18 cellular contexts compared by ENCODE assay signal in genomic region chr1:186681806-186682205, GRCh38. TPM values are rescaled to one million over a fixed set of nuclear protein-coding genes. Genes with fewer than 3 reads are reported as not detected.
DNase-seq lines count a peak whose midpoint lies in the region; ATAC-seq and TF ChIP-seq lines count a peak whose summit lies in the region.
"Had no signal": no experiment of that assay in that cellular context is flagged by ENCODE, and none has a peak within 500 bp of the region (broad histone marks: within the 10 kb centered on the region; RNA-seq: fewer than 3 reads in every experiment).

No MANE protein-coding gene starts in this region.

- no peak for ATAC-seq in SK-N-SH treated with all-trans-retinoic acid at 6 μM for 48 hours
- ATAC-seq in upper lobe of right lung, result no peak
- ATAC-seq: activated T-helper 17 cell treated with anti-CD3 and anti-CD28 coated beads, Interleukin-2, amount 50 U/mL, for 72 hours; effector memory CD8-positive, alpha-beta T cell; left ventricle myocardium superior had no signal

- no peak for TF ChIP-seq CTCF in SK-N-SH (IDR thresholded peaks at IDR 0.05)
- TF ChIP-seq CTCF in colonic mucosa (IDR thresholded peaks at IDR 0.05), result no peak
- no peak for TF ChIP-seq CTCF in upper lobe of right lung (IDR thresholded peaks at IDR 0.05)

- H3K27me3 Mint-ChIP-seq in activated T-cell treated with anti-CD3 and anti-CD28 coated beads, Interleukin-2, amount 50 U/mL, for 24 hours, result peaks cover 68% of the 10 kb centered on the region

- CTCF ChIA-PET in SK-N-SH (lab: Yijun Ruan, JAX), result no interaction called here

- peaks cover 14% of the 10 kb centered on the region for H3K4me1 Mint-ChIP-seq in activated T-cell treated with anti-CD3 and anti-CD28 coated beads, Interleukin-2, amount 50 U/mL, for 24 hours (ENCODE audit: low read depth)

- H3K9me3 Mint-ChIP-seq in activated T-cell treated with anti-CD3 and anti-CD28 coated beads, Interleukin-2, amount 50 U/mL, for 24 hours, result no peaks in the 10 kb centered on the region
- H3K9me3 Mint-ChIP-seq: effector memory CD8-positive, alpha-beta T cell; neural crest cell; T-helper 2 cell treated with Interferon-gamma antibody and Interleukin-4, amounts not matched to agents 5 μg/mL and 100 μg/mL, for 36 hours had no signal

- H3K36me3 ChIP-seq in SK-N-SH (replicated peaks in 1 of 2; ENCODE audit: control insufficient read depth in 1 of 2, insufficient read depth in 2 of 2, low read length in 1 of 2) (peaks cover 0 to 12% of the 10 kb centered on the region in 2 experiments), colonic mucosa (no peaks in the 10 kb centered on the region), upper lobe of right lung (peaks cover 9% of the 10 kb centered on the region)

- POLR2A ChIA-PET in SK-N-SH (lab: Yijun Ruan, JAX), result no interaction called here

- peak overlapping the region in 1 of 2 experiments; percentile 87; a peak in 2 of 4 replicates for H3K4me3 ChIP-seq in SK-N-SH (ENCODE audit: low read depth in 2 of 2, low read length in 1 of 2)
- H3K4me3 ChIP-seq in colonic mucosa, result peak overlapping the region; percentile 51
- peak overlapping the region; percentile 59 for H3K4me3 ChIP-seq in upper lobe of right lung

- H3K4me3 Mint-ChIP-seq in activated T-cell treated with anti-CD3 and anti-CD28 coated beads, Interleukin-2, amount 50 U/mL, for 24 hours, result no peak overlapping the region
- H3K4me3 Mint-ChIP-seq: activated CD4-positive, alpha-beta memory T cell treated with anti-CD3 and anti-CD28 coated beads for 36 hours had no signal

- TF ChIP-seq RAD21 in SK-N-SH (IDR thresholded peaks at IDR 0.05; ENCODE audit: low read length), result no peak

- no peaks in the 10 kb centered on the region for H4K20me1 ChIP-seq in SK-N-SH (ENCODE audit: insufficient read depth)

- H3K79me2 ChIP-seq in SK-N-SH (ENCODE audit: insufficient read depth), result peaks cover 4% of the 10 kb centered on the region

- intact Hi-C loops in colonic mucosa (cut with DNase I) (loop anchor here (10.0 kb wide), 1 partner anchor 197 kb away; no protein-coding TSS in a partner anchor), upper lobe of right lung (cut with DNase I) (no loop called here)

- no peaks in the 10 kb centered on the region for H3K9me2 ChIP-seq in SK-N-SH

- peak overlapping the region in 1 of 2 experiments; percentile 91; a peak in 2 of 4 replicates for H3K27ac ChIP-seq in SK-N-SH (ENCODE audit: low read depth in 2 of 2, low read length in 1 of 2)
- H3K27ac ChIP-seq in colonic mucosa, result no peak overlapping the region
- H3K27ac ChIP-seq in upper lobe of right lung, result no peak overlapping the region
- H3K27ac ChIP-seq: 22Rv1 had no signal

- peaks cover 2% of the 10 kb centered on the region; the same call in 1 of the 2 replicates for H3K9me3 ChIP-seq in SK-N-SH
- H3K9me3 ChIP-seq in colonic mucosa, result no peaks in the 10 kb centered on the region
- no peaks in the 10 kb centered on the region for H3K9me3 ChIP-seq in upper lobe of right lung

- TF ChIP-seq EP300 in SK-N-SH (IDR thresholded peaks at IDR 0.05; ENCODE audit: borderline replicate concordance in 1 of 2, low read depth in 1 of 2, low read length in 1 of 2), result no peak

- no peak for DNase-seq in SK-N-SH
- DNase-seq in colonic mucosa, result no peak
- DNase-seq in iris pigment epithelial cell (ENCODE audit: low read depth), result peak; percentile 48
- DNase-seq in upper lobe of right lung, result no peak
- DNase-seq in activated T-cell treated with anti-CD3 and anti-CD28 coated beads, Interleukin-2, amount 50 U/mL, for 24 hours, result no peak
- DNase-seq in ecto neural progenitor cell (ENCODE audit: low spot score), result no peak
- no peak for DNase-seq in CD1c-positive myeloid dendritic cell (ENCODE audit: extremely low spot score)
- DNase-seq: activated CD4-positive, alpha-beta memory T cell treated with anti-CD3 and anti-CD28 coated beads for 36 hours; effector memory CD8-positive, alpha-beta T cell; left ventricle myocardium superior; NCI-H1930; stimulated activated naive CD4-positive, alpha-beta T cell had no signal

- H3K4me1 ChIP-seq in SK-N-SH (ENCODE audit: control insufficient read depth in 1 of 2, insufficient read depth in 2 of 2, low read depth in 1 of 2, low read length in 1 of 2) (peaks cover 0 to 5% of the 10 kb centered on the region in 2 experiments; a peak in 3 of 4 replicates), colonic mucosa (no peaks in the 10 kb centered on the region), upper lobe of right lung (peaks cover 4% of the 10 kb centered on the region)

- peaks cover 3% of the 10 kb centered on the region for H3F3A ChIP-seq in SK-N-SH (replicated peaks; ENCODE audit: insufficient read depth)

- H3K27me3 ChIP-seq in SK-N-SH (ENCODE audit: insufficient read depth) (no peaks in the 10 kb centered on the region), colonic mucosa (no peaks in the 10 kb centered on the region), upper lobe of right lung (no peaks in the 10 kb centered on the region)

- no peaks in the 10 kb centered on the region for H3K36me3 Mint-ChIP-seq in activated T-cell treated with anti-CD3 and anti-CD28 coated beads, Interleukin-2, amount 50 U/mL, for 24 hours (ENCODE audit: low read depth)
- H3K36me3 Mint-ChIP-seq: activated CD4-positive, alpha-beta memory T cell treated with anti-CD3 and anti-CD28 coated beads for 36 hours had no signal

- H3K27ac Mint-ChIP-seq in activated T-cell treated with anti-CD3 and anti-CD28 coated beads, Interleukin-2, amount 50 U/mL, for 24 hours, result no peak overlapping the region
- H3K27ac Mint-ChIP-seq: activated CD4-positive, alpha-beta memory T cell treated with anti-CD3 and anti-CD28 coated beads for 36 hours; activated T-helper 17 cell treated with anti-CD3 and anti-CD28 coated beads, Interleukin-2, amount 50 U/mL, for 72 hours; effector memory CD8-positive, alpha-beta T cell; T-helper 2 cell treated with Interferon-gamma antibody and Interleukin-4, amounts not matched to agents 5 μg/mL and 100 μg/mL, for 36 hours had no signal

- peak overlapping the region; percentile 86; the same call in 1 of the 2 replicates for H3K4me2 ChIP-seq in SK-N-SH

- H2AFZ ChIP-seq in SK-N-SH (ENCODE audit: low read depth), result peak overlapping the region; percentile 39; the same call in 1 of the 2 replicates

- WGBS in SK-N-SH (ENCODE audit: low lambda C conversion rate), result 37% methylated on average over 2 of the region's 2 CpGs

- peak overlapping the region; percentile 93; the same call in 1 of the 2 replicates for H3K9ac ChIP-seq in SK-N-SH
- H3K9ac ChIP-seq in colonic mucosa (ENCODE audit: low read depth in 2 of 2, low read length in 2 of 2), result no peak overlapping the region

TF ChIP-seq in SK-N-SH, 30 proteins besides CTCF, POLR2A, EP300 and RAD21 (continues in another document):
- TF ChIP-seq SMC3 (IDR thresholded peaks at IDR 0.05; ENCODE audit: low read depth, low read length) (no peak), NRF1 (IDR thresholded peaks at IDR 0.05; ENCODE audit: low read depth, low read length) (no peak), TAF1 (IDR thresholded peaks at IDR 0.05; ENCODE audit: borderline replicate concordance, low read depth, low read length) (no peak), RFX5 (IDR thresholded peaks at IDR 0.05; ENCODE audit: low read length) (no peak), YY1 (IDR thresholded peaks at IDR 0.05; ENCODE audit: low read depth) (no peak), IRF3 (IDR thresholded peaks at IDR 0.05; ENCODE audit: low read depth, low read length) (no peak), FOXM1 (IDR thresholded peaks at IDR 0.05; ENCODE audit: low read depth) (no peak)

TF ChIP-seq in SK-N-SH treated with all-trans-retinoic acid at 6 μM for 48 hours, 23 proteins besides CTCF, POLR2A, EP300 and RAD21 (continues in another document):
- TF ChIP-seq TSHZ2 (CRISPR knock-in tag; IDR thresholded peaks at IDR 0.05) (no peak), CSDC2 (CRISPR knock-in tag; IDR thresholded peaks at IDR 0.05) (no peak), ESRRG (CRISPR knock-in tag; IDR thresholded peaks at IDR 0.05) (no peak), POU6F1 (CRISPR knock-in tag; IDR thresholded peaks at IDR 0.05; ENCODE audit: borderline replicate concordance, low read depth) (no peak), PPARA (CRISPR knock-in tag; IDR thresholded peaks at IDR 0.05; ENCODE audit: borderline replicate concordance) (no peak)

RNA-seq across cellular contexts. Expression of gene PTGS2, which starts 1.6 kb away (rescaled TPM):
- 5.9 and 6.3 TPM in 2 replicates for polyA plus RNA-seq in SK-N-SH (2012; rRNA removed)
- 4.1 and 5.8 TPM in 2 replicates for polyA plus RNA-seq in SK-N-SH (2012; cell fraction: cytosol; rRNA removed)
- 12.8 and 17.6 TPM in 2 replicates for polyA plus RNA-seq in SK-N-SH (2012; cell fraction: nucleus; rRNA removed)
- total RNA-seq in colonic mucosa (10 to 100 TPM in 1 of 2 donors, under 1 TPM in 1; 0.57 to 14.9 TPM), upper lobe of right lung (30.4 TPM)
- total RNA-seq: LHCN-M2, neural crest cell had no signal
